Comparison of ENCODE assay signal across 16 cellular contexts in the genomic region with DNA sequence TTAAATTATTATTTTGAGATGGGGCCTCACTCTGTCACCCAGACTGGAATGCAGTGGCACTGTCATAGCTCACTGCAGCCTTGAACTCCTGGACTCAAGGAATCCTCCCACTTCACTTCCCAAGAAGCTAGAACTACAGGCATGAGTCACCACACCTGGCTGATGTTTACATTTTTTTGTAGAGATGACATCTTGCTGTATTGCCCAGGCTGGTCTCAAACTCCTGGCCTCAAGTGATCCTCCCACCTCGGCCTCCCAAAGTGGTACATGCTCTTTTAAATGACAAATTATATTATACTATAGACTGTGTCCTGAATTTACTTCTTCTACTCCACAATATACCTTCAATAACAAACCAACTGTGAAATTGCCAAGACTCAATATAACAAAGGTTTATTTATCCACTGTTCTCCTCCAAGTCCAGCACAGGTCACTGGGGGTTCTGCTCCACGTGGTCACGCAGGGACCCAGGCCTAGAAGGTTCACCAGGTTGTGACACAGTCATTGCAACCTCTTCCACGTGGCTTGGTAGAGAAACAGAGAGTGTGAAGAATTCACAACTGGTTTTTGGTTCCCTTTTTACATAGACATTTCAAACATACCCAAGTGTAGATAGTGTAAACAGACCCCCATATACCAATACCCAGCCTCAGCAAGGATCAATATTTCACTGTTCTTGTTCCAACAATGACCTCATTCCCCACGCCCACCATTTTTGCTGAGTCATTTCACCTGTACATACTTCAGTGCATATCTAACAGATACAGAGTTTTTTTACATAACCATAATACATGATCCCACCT. TPM values are rescaled to one million over a fixed set of nuclear protein-coding genes. Genes with fewer than 3 reads are reported as not detected.
DNase-seq lines count a peak whose midpoint lies in the region; ATAC-seq, FAIRE-seq and TF ChIP-seq lines count a peak whose summit lies in the region.
"Not testable (repeated sequence)": the region's sequence is repeated elsewhere in the genome, so short reads cannot be mapped to it uniquely, and the experiment has no call there.
"Had no signal": no experiment of that assay in that cellular context is flagged by ENCODE, and none has a peak within 500 bp of the region (broad histone marks: within the 10 kb centered on the region; RNA-seq: fewer than 3 reads in every experiment).

No MANE protein-coding gene starts in this region.

- ATAC-seq in GM12878 = peak; percentile 49

- H3K36me3 ChIP-seq in GM12878 (ENCODE audit: control insufficient read depth in 2 of 2, insufficient read depth in 2 of 2, low read length in 1 of 2); keratinocyte (ENCODE audit: control insufficient read depth in 2 of 2, extremely low read depth in 1 of 2, insufficient read depth in 2 of 2, low read length in 2 of 2); transverse colon: not testable (repeated sequence)

- not testable (repeated sequence) for H3K9me3 ChIP-seq in GM12878 (replicated peaks; ENCODE audit: control insufficient read depth, insufficient read depth, low read length); keratinocyte (ENCODE audit: control insufficient read depth, low read depth, low read length); transverse colon

- CTCF ChIA-PET in GM12878 (lab: Yijun Ruan, JAX) = not testable (repeated sequence)

- H3K4me2 ChIP-seq in GM12878 (ENCODE audit: control insufficient read depth, insufficient read depth); keratinocyte (ENCODE audit: control insufficient read depth, extremely low read depth, insufficient read depth, low read depth, low read length): not testable (repeated sequence)

- not testable (repeated sequence) for H2AFZ ChIP-seq in GM12878 (ENCODE audit: control insufficient read depth, low read depth, low read length); keratinocyte (ENCODE audit: control insufficient read depth, low read length)

- not testable (repeated sequence) for TF ChIP-seq CTCF in GM12878 (IDR thresholded peaks at IDR 0.05 in 2 of 3, conservative IDR thresholded peaks at IDR 0.05 in 1 of 3; ENCODE audit: control insufficient read depth in 2 of 3, extremely low read depth in 1 of 3, insufficient read depth in 1 of 3, low read depth in 3 of 3, low read length in 3 of 3); keratinocyte (optimal IDR thresholded peaks at IDR 0.05 in 1 of 3, IDR thresholded peaks at IDR 0.05 in 1 of 3, conservative IDR thresholded peaks at IDR 0.05 in 1 of 3; ENCODE audit: extremely low read depth in 1 of 3, insufficient read depth in 2 of 3, low read length in 3 of 3); transverse colon (IDR thresholded peaks at IDR 0.05)

- SMC1A ChIA-PET in GM12878 (lab: Charles Lee; ENCODE audit: uncharacterized antibody, unreplicated experiment) = not testable (repeated sequence)

- not testable (repeated sequence) for H4K20me1 ChIP-seq in GM12878 (ENCODE audit: control insufficient read depth, insufficient read depth); keratinocyte (ENCODE audit: control insufficient read depth, extremely low read depth, insufficient read depth, low read length)

- not testable (repeated sequence) for TF ChIP-seq POLR2A in GM12878 (IDR thresholded peaks at IDR 0.05; ENCODE audit: low read depth, low read length); transverse colon (IDR thresholded peaks at IDR 0.05)

- in situ Hi-C loops in GM12878 (cut with MboI) = loop anchor here (5.0 to 10.0 kb wide), 2 partner anchors 199 to 507 kb away; no protein-coding TSS in a partner anchor
- in situ Hi-C loops in transverse colon (cut with MboI; ENCODE audit: low pct_ligation_motif_present in 1 of 4, low pct_unique_long_range_greater_than_20kb in 1 of 4, low sequenced_read_pairs in 3 of 4) = loop anchor here (10.0 to 25.0 kb wide), 4 partner anchors 197 to 507 kb away; no protein-coding TSS in a partner anchor

- DNase-seq in COLO668 (lab: John Stamatoyannopoulos, UW; ENCODE audit: unreplicated experiment) = peak; percentile 25
- DNase-seq in NCI-H748 (lab: John Stamatoyannopoulos, UW; ENCODE audit: unreplicated experiment) = peak; percentile 55
- peak; percentile 71 for DNase-seq in SW480 (ENCODE audit: low spot score)
- DNase-seq in GM12878 (ENCODE audit: low read depth, low spot score); keratinocyte (ENCODE audit: low read depth, low spot score): not testable (repeated sequence)
- DNase-seq in posterior vena cava (ENCODE audit: low spot score) = peak; percentile 7
- DNase-seq in transverse colon = peak; percentile 39

- RAD21 ChIA-PET in GM12878 (lab: Charles Lee; ENCODE audit: unreplicated experiment) = not testable (repeated sequence)

- not testable (repeated sequence) for H3K27me3 ChIP-seq in GM12878 (replicated peaks in 1 of 2; ENCODE audit: control insufficient read depth in 2 of 2, insufficient read depth in 2 of 2, low read length in 1 of 2); keratinocyte (ENCODE audit: control insufficient read depth, extremely low read depth, insufficient read depth, low read length)
- H3K27me3 ChIP-seq in transverse colon = peaks cover 27% of the 10 kb centered on the region

- not testable (repeated sequence) for H3K9me1 ChIP-seq in keratinocyte (ENCODE audit: control insufficient read depth, extremely low read depth, insufficient read depth, low read length)

- H3K9ac ChIP-seq in GM12878 (ENCODE audit: control insufficient read depth, insufficient read depth, low read length); keratinocyte (ENCODE audit: control insufficient read depth, extremely low read depth, insufficient read depth, low read length): not testable (repeated sequence)

- H3K79me2 ChIP-seq in GM12878 (ENCODE audit: control insufficient read depth, insufficient read depth, low read length); keratinocyte (ENCODE audit: control insufficient read depth, insufficient read depth, low read length): not testable (repeated sequence)

- H3K4me3 ChIP-seq in GM12878; keratinocyte (ENCODE audit: control insufficient read depth in 2 of 3, extremely low read depth in 1 of 3, insufficient read depth in 2 of 3, low read depth in 1 of 3, low read length in 3 of 3); transverse colon: not testable (repeated sequence)

- 0% methylated on average over 5 of the region's 5 CpGs for whole genome bisulfite sequencing in GM12878 (ENCODE audit: insufficient coverage, insufficient replicate concordance, low lambda C conversion rate, missing lambda C conversion rate)
- WGBS in transverse colon (ENCODE audit: low coverage in 1 of 2), 2 donors = 29 to 53% methylated on average over 5 of the region's 5 CpGs

- not testable (repeated sequence) for H3K4me1 ChIP-seq in GM12878 (ENCODE audit: control insufficient read depth, insufficient read depth, low read length); transverse colon
- H3K4me1 ChIP-seq in keratinocyte (ENCODE audit: control insufficient read depth, extremely low read depth, insufficient read depth, low read length) = peaks cover 11% of the 10 kb centered on the region

- TF ChIP-seq RAD21 in Ishikawa (IDR thresholded peaks at IDR 0.05; ENCODE audit: low read depth); GM12878 (IDR thresholded peaks at IDR 0.05; ENCODE audit: insufficient read depth, low read depth, low read length): not testable (repeated sequence)

- not testable (repeated sequence) for BruUV-seq in GM12878 (replicated peaks; lab: Mats Ljungman, UMichigan)

- intact Hi-C loops in GM12878 (cut with micrococcal nuclease; ENCODE audit: unreplicated experiment) (loop anchor here (2.0 to 5.0 kb wide), 2 partner anchors 155 to 514 kb away; a partner anchor contains a TSS), posterior vena cava (cut with DNase I) (loop anchor here in 1 of 2 donors (2.0 kb wide), 1 partner anchor 505 kb away; no protein-coding TSS in a partner anchor), transverse colon (cut with DNase I; ENCODE audit: low total_unique reads) (loop anchor here (5.0 kb wide), 1 partner anchor 199 kb away; no protein-coding TSS in a partner anchor)

- TF ChIP-seq EP300 in Ishikawa (IDR thresholded peaks at IDR 0.05; ENCODE audit: borderline replicate concordance) = peak; percentile 23; the same call in 1 of the 2 replicates
- not testable (repeated sequence) for TF ChIP-seq EP300 in GM12878 (IDR thresholded peaks at IDR 0.05; ENCODE audit: borderline replicate concordance in 1 of 2, control insufficient read depth in 1 of 2, low read depth in 2 of 2, low read length in 2 of 2); transverse colon (IDR thresholded peaks at IDR 0.05; ENCODE audit: low read depth)

- dilution Hi-C loops in keratinocyte (cut with MboI; ENCODE audit: extremely low pct_ligation_motif_present, low sequenced_read_pairs) = not testable (repeated sequence)

- FAIRE-seq in GM12878 (lab: Jason Lieb, UNC) = not testable (repeated sequence)
- peak; percentile 36 for FAIRE-seq in keratinocyte (lab: Jason Lieb, UNC)

- H3K27ac ChIP-seq in GM12878 (ENCODE audit: control insufficient read depth, insufficient read depth); transverse colon: not testable (repeated sequence)
- H3K27ac ChIP-seq in keratinocyte (ENCODE audit: control insufficient read depth, insufficient read depth, low read length) = peak overlapping the region; percentile 37

- POLR2A ChIA-PET in GM12878 (lab: Charles Lee) = not testable (repeated sequence)

RNA-seq across cellular contexts. Expression of a gene that starts 13.0 kb away (rescaled TPM):
- 89.6 and 94.0 TPM in 2 replicates for total RNA-seq in GM12878 (2013; cell fraction: nucleolus; rRNA removed)
- 14.2 and 19.8 TPM in 2 replicates for total RNA-seq in GM12878 (2014; rRNA removed)
- total RNA-seq in GM12878 (2014; rRNA removed; fragmentation: Illumina TruSeq; extraction: Trizol) = 12.4 and 12.5 TPM in 2 replicates
- 15.2 and 17.4 TPM in 2 replicates for total RNA-seq in GM12878 (2021)
- polyA plus RNA-seq in GM12878 (2011; ENCODE audit: low read depth) = 8.4 TPM
- 15.6 and 16.8 TPM in 2 replicates for polyA plus RNA-seq in GM12878 (2011; rRNA removed)
- 19.8 and 21.4 TPM in 2 replicates for polyA plus RNA-seq in GM12878 (2011; cell fraction: cytosol; rRNA removed)
- polyA plus RNA-seq in GM12878 (2011; cell fraction: nucleus; rRNA removed) = 20.7 and 33.5 TPM in 2 replicates
- polyA plus RNA-seq in GM12878 (2012) = 10.4 and 12.6 TPM in 2 replicates
- 14.7 and 23.4 TPM in 2 replicates for polyA plus RNA-seq in GM12878 (2014; fragmentation: Illumina TruSeq; extraction: Trizol)
- polyA plus RNA-seq in GM12878 (2014; fragmentation: Nextera tagmentation; extraction: Ambion mirVana) = 1 to 10 TPM; 2.6 to 5.4 TPM
- 25.8 and 27.5 TPM in 2 replicates for polyA plus RNA-seq in GM12878 (2014; rRNA removed)
- polyA plus RNA-seq in GM12878 (2016; fragmentation: Nextera tagmentation; extraction: Ambion mirVana) = 10 to 100 TPM; 11.7 to 17.5 TPM
- 8.9 and 14.1 TPM in 2 replicates for polyA minus RNA-seq in GM12878 (2011; rRNA and poly(A)+ RNA removed)
- polyA minus RNA-seq in GM12878 (2011; cell fraction: cytosol; rRNA and poly(A)+ RNA removed) = 4.8 and 7.8 TPM in 2 replicates
- polyA minus RNA-seq in GM12878 (2011; cell fraction: nucleus; rRNA and poly(A)+ RNA removed) = 13.3 and 25.9 TPM in 2 replicates
- 19.8 to 24.3 TPM (median 22.9 TPM) in 3 replicates for polyA plus RNA-seq in keratinocyte
- polyA plus RNA-seq in keratinocyte (2011; ENCODE audit: low read depth) = 18.0 TPM
- polyA plus RNA-seq in keratinocyte (2011; cell fraction: cytosol; rRNA removed) = 14.2 and 16.1 TPM in 2 replicates
- 49.3 and 58.7 TPM in 2 replicates for polyA plus RNA-seq in keratinocyte (2011; cell fraction: nucleus; rRNA removed)
- 14.2 and 15.2 TPM in 2 replicates for polyA plus RNA-seq in keratinocyte (2012; ENCODE audit: low replicate concordance)
- 8.4 to 11.2 TPM (median 10.8 TPM) in 3 replicates for polyA minus RNA-seq in keratinocyte
- polyA minus RNA-seq in keratinocyte (2011; cell fraction: cytosol; rRNA and poly(A)+ RNA removed) = 5.6 TPM
- polyA minus RNA-seq in keratinocyte (2011; cell fraction: nucleus; rRNA and poly(A)+ RNA removed) = 15.1 and 16.9 TPM in 2 replicates
- 10 to 100 TPM; 17.2 to 18.5 TPM for total RNA-seq in posterior vena cava
- total RNA-seq in transverse colon = 100 to 1,000 TPM in 1 of 4 donors, 10 to 100 TPM in 3; 28.3 to 131 (median 54.6) TPM

RNA-seq across cellular contexts. Expression of a gene that starts 15.7 kb away (rescaled TPM):
- total RNA-seq in GM12878 (2013; cell fraction: nucleolus; rRNA removed) = not detected in 2 replicates
- total RNA-seq in GM12878 (2014; rRNA removed) (not detected in 2 replicates), GM12878 (2014; rRNA removed; fragmentation: Illumina TruSeq; extraction: Trizol) (not detected in 2 replicates), GM12878 (2021) (0.08 TPM in 1 of 2 replicates, not detected in the other), posterior vena cava (not detected), transverse colon (not detected)
- polyA plus RNA-seq in GM12878 (2011; ENCODE audit: low read depth) = not detected
- polyA plus RNA-seq in GM12878 (2011; rRNA removed) (not detected in 2 replicates), GM12878 (2014; fragmentation: Illumina TruSeq; extraction: Trizol) (not detected in 2 replicates), GM12878 (2014; fragmentation: Nextera tagmentation; extraction: Ambion mirVana) (not detected), GM12878 (2014; rRNA removed) (not detected in 2 replicates), GM12878 (2016; fragmentation: Nextera tagmentation; extraction: Ambion mirVana) (not detected), keratinocyte (0.08 to 0.12 TPM in 2 of 3 replicates, not detected in the other)
- not detected in 2 replicates for polyA plus RNA-seq in GM12878 (2011; cell fraction: cytosol; rRNA removed)
- polyA plus RNA-seq in GM12878 (2011; cell fraction: nucleus; rRNA removed) = not detected in 2 replicates
- polyA plus RNA-seq in GM12878 (2012) = not detected in 2 replicates
- not detected in 2 replicates for polyA minus RNA-seq in GM12878 (2011; rRNA and poly(A)+ RNA removed)
- not detected in 2 replicates for polyA minus RNA-seq in GM12878 (2011; cell fraction: cytosol; rRNA and poly(A)+ RNA removed)
- polyA minus RNA-seq in GM12878 (2011; cell fraction: nucleus; rRNA and poly(A)+ RNA removed) = not detected in 2 replicates
- not detected for polyA plus RNA-seq in keratinocyte (2011; ENCODE audit: low read depth)
- polyA plus RNA-seq in keratinocyte (2011; cell fraction: cytosol; rRNA removed) = 0.05 TPM in 1 of 2 replicates, not detected in the other
- polyA plus RNA-seq in keratinocyte (2011; cell fraction: nucleus; rRNA removed) = 0.06 TPM in 1 of 2 replicates, not detected in the other
- polyA plus RNA-seq in keratinocyte (2012; ENCODE audit: low replicate concordance) = 0.06 TPM in 1 of 2 replicates, not detected in the other
- not detected in 3 replicates for polyA minus RNA-seq in keratinocyte
- polyA minus RNA-seq in keratinocyte (2011; cell fraction: cytosol; rRNA and poly(A)+ RNA removed) = not detected
- not detected in 2 replicates for polyA minus RNA-seq in keratinocyte (2011; cell fraction: nucleus; rRNA and poly(A)+ RNA removed)
- total RNA-seq: activated naive CD8-positive, alpha-beta T cell treated with anti-CD3 and anti-CD28 coated beads for 36 hours; fibroblast of lung; gastroesophageal sphincter; lung microvascular endothelial cell; osteoblast; Right ventricle myocardium superior; smooth muscle cell; thyroid gland had no signal
- polyA plus RNA-seq: fibroblast of lung, smooth muscle cell had no signal

RNA-seq across cellular contexts. Expression of a gene that starts 47.2 kb away (rescaled TPM):
- total RNA-seq in GM12878 (2013; cell fraction: nucleolus; rRNA removed) = 22.7 and 23.4 TPM in 2 replicates
- 0.23 and 0.54 TPM in 2 replicates for total RNA-seq in GM12878 (2014; rRNA removed)
- 0.09 and 0.28 TPM in 2 replicates for total RNA-seq in GM12878 (2014; rRNA removed; fragmentation: Illumina TruSeq; extraction: Trizol)
- total RNA-seq in GM12878 (2021) = 1.5 and 2.6 TPM in 2 replicates
- 0.70 TPM for polyA plus RNA-seq in GM12878 (2011; ENCODE audit: low read depth)
- polyA plus RNA-seq in GM12878 (2011; rRNA removed) = 3.8 and 6.6 TPM in 2 replicates
- polyA plus RNA-seq in GM12878 (2011; cell fraction: cytosol; rRNA removed) = 8.8 and 8.9 TPM in 2 replicates
- 11.2 and 12.7 TPM in 2 replicates for polyA plus RNA-seq in GM12878 (2011; cell fraction: nucleus; rRNA removed)
- polyA plus RNA-seq in GM12878 (2012) = 1.1 and 1.8 TPM in 2 replicates
- 0.03 and 0.43 TPM in 2 replicates for polyA plus RNA-seq in GM12878 (2014; fragmentation: Illumina TruSeq; extraction: Trizol)
- polyA plus RNA-seq in GM12878 (2014; fragmentation: Nextera tagmentation; extraction: Ambion mirVana) = not detected
- polyA plus RNA-seq in GM12878 (2014; rRNA removed) = 0.09 and 0.17 TPM in 2 replicates
- polyA plus RNA-seq in GM12878 (2016; fragmentation: Nextera tagmentation; extraction: Ambion mirVana) = 1 to 10 TPM in 1 of 2 experiments, under 1 TPM in 1; 0.75 to 1.2 TPM
- 4.2 and 7.6 TPM in 2 replicates for polyA minus RNA-seq in GM12878 (2011; rRNA and poly(A)+ RNA removed)
- 6.3 and 7.5 TPM in 2 replicates for polyA minus RNA-seq in GM12878 (2011; cell fraction: cytosol; rRNA and poly(A)+ RNA removed)
- polyA minus RNA-seq in GM12878 (2011; cell fraction: nucleus; rRNA and poly(A)+ RNA removed) = 7.9 and 12.1 TPM in 2 replicates
- 124 to 216 TPM (median 193 TPM) in 3 replicates for polyA plus RNA-seq in keratinocyte
- 40.4 TPM for polyA plus RNA-seq in keratinocyte (2011; ENCODE audit: low read depth)
- polyA plus RNA-seq in keratinocyte (2011; cell fraction: cytosol; rRNA removed) = 179 and 282 TPM in 2 replicates
- 241 and 313 TPM in 2 replicates for polyA plus RNA-seq in keratinocyte (2011; cell fraction: nucleus; rRNA removed)
- 64.5 and 271 TPM in 2 replicates for polyA plus RNA-seq in keratinocyte (2012; ENCODE audit: low replicate concordance)
- 189 to 848 TPM (median 232 TPM) in 3 replicates for polyA minus RNA-seq in keratinocyte
- 639 TPM for polyA minus RNA-seq in keratinocyte (2011; cell fraction: cytosol; rRNA and poly(A)+ RNA removed)
- 278 and 320 TPM in 2 replicates for polyA minus RNA-seq in keratinocyte (2011; cell fraction: nucleus; rRNA and poly(A)+ RNA removed)
- total RNA-seq in posterior vena cava = 100 to 1,000 TPM in 1 of 2 donors, 10 to 100 TPM in 1; 65.8 to 100 TPM
- 10 to 100 TPM; 26.4 to 78.0 (median 45.0) TPM for total RNA-seq in transverse colon
